Comparison of ENCODE assay signal across 8 cellular contexts in the genomic region with DNA sequence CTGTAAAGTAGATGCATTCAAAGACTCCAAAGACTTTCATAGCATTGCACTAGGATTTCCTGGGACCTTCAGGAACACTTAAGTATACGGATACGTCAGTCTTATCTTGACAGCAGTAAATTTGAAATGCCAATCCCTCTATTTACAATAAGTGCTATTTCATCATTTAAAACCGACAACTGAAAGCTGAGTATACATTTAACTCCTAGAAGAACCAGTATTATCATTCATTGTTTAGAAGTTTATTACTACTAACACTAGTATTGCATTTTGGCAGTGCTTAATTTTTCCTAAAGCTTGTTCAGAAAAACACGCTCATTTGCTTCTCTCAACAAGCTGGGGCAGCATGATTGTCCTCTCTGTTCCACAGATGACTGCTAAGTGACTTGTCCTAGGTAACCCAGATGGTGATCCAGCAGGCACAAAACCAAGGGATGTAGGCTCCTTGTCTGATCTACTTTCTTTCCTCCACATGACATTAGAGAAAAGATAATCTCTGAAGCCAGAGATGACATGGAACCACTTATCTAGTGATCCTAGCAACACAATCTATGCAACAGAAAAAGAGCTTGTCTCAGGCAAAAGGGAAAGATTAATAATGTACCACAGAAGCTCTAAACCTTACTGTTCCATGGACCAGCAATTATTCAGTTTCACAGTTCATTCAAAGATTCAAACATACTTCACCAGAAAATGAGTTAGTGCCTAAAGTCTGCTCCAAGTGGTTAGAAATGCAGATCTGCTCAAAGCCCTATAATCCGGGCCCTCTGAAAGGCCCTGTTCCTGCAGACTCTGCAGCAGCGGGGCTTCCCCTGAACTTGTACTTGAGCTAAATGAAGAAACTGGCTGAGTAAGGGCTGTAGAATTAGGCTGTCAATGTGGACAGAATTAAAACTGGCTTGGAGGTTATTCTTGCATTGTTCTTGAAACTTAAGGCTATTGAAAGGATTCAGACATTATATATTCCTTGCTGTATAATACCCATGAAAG. TPM values are rescaled to one million over a fixed set of nuclear protein-coding genes. Genes with fewer than 3 reads are reported as not detected.
A peak's percentile ranks its signal among the peaks of the same experiment; 100 is the strongest.
DNase-seq lines count a peak whose midpoint lies in the region; ATAC-seq and TF ChIP-seq lines count a peak whose summit lies in the region.

No MANE protein-coding gene starts in this region.

- H3K4me1 ChIP-seq in PC-9 (replicated peaks; ENCODE audit: insufficient read depth), result peaks cover 67% of the 10 kb centered on the region

- CTCF ChIA-PET in PC-9 (lab: Charles Lee), result interaction anchor here (0.6 to 0.7 kb wide), 2 partner anchors 28 to 104 kb away, joined by 3 read pairs; no protein-coding TSS in a partner anchor

- peak overlapping the region; percentile 78 for H3K4me3 ChIP-seq in PC-9

- H3K4me1 Mint-ChIP-seq in chondrocyte (ENCODE audit: low read depth) (peaks cover 77% of the 10 kb centered on the region), nephron progenitor cell (peaks cover 95% of the 10 kb centered on the region)

- H3F3A ChIP-seq in PC-9 (ENCODE audit: insufficient read depth, low read depth), result peaks cover 10% of the 10 kb centered on the region; the same call in 1 of the 2 replicates

- BruUV-seq in PC-9 (replicated peaks; lab: Mats Ljungman, UMichigan), result no TSS peak

- H3K27me3 Mint-ChIP-seq in chondrocyte (ENCODE audit: low read depth), result no peaks in the 10 kb centered on the region
- H3K27me3 Mint-ChIP-seq in nephron progenitor cell (ENCODE audit: low read depth, poor library complexity), result no peaks in the 10 kb centered on the region

- H3K9me3 Mint-ChIP-seq in chondrocyte (ENCODE audit: low read depth), result no peaks in the 10 kb centered on the region
- no peaks in the 10 kb centered on the region for H3K9me3 Mint-ChIP-seq in nephron progenitor cell

- H3K9me3 ChIP-seq in PC-9 (ENCODE audit: insufficient read depth, low read depth), result no peaks in the 10 kb centered on the region

- DNase-seq in GM03348 (ENCODE audit: low spot score) (peak; percentile 17), PC-9 (no peak), chondrocyte (ENCODE audit: low spot score) (no peak), nephron progenitor cell (no peak), A172 (ENCODE audit: low spot score) (no peak), mesenteric fat pad (ENCODE audit: low spot score) (no peak), NCI-H2029 treated with DMSO at 0.1 percent for 48 hours (lab: John Stamatoyannopoulos, UW) (no peak)

- H3K36me3 Mint-ChIP-seq in chondrocyte (ENCODE audit: low read depth), result peaks cover 2% of the 10 kb centered on the region
- peaks cover 13% of the 10 kb centered on the region for H3K36me3 Mint-ChIP-seq in nephron progenitor cell (ENCODE audit: low read depth)

- peak overlapping the region; percentile 70 for H3K27ac ChIP-seq in PC-9

- H2AFZ ChIP-seq in PC-9, result no peak overlapping the region

- POLR2A ChIA-PET in PC-9 (lab: Charles Lee; ENCODE audit: unreplicated experiment), result interaction anchor here (0.5 to 0.7 kb wide), 5 partner anchors 23 to 413 kb away, joined by 3 to 8 read pairs (median 3); no protein-coding TSS in a partner anchor

- ATAC-seq in GM21737 (IDR thresholded peaks at IDR 0.05; ENCODE audit: unreplicated experiment), result peak; percentile 30

- peaks cover 100% of the 10 kb centered on the region for H3K79me2 ChIP-seq in PC-9 (ENCODE audit: low read depth)

- H3K36me3 ChIP-seq in PC-9 (ENCODE audit: low read depth), result peaks cover 32% of the 10 kb centered on the region

- H4K20me1 ChIP-seq in PC-9 (ENCODE audit: insufficient read depth), result peaks cover 3% of the 10 kb centered on the region; the same call in 1 of the 2 replicates

- H3K4me2 ChIP-seq in PC-9, result peak overlapping the region; percentile 90

- peak overlapping the region; percentile 93 for H3K27ac Mint-ChIP-seq in chondrocyte (ENCODE audit: unreplicated experiment)
- no peak overlapping the region for H3K27ac Mint-ChIP-seq in nephron progenitor cell

- intact Hi-C loops in PC-9 (cut with micrococcal nuclease; ENCODE audit: unreplicated experiment), result no loop called here

- H3K4me3 Mint-ChIP-seq in chondrocyte (ENCODE audit: unreplicated experiment) (peak overlapping the region; percentile 97), nephron progenitor cell (peak overlapping the region; percentile 95)

- H3K27me3 ChIP-seq in PC-9 (ENCODE audit: insufficient read depth, low read depth), result no peaks in the 10 kb centered on the region

- H3K9me2 ChIP-seq in PC-9 (ENCODE audit: insufficient read depth), result no peaks in the 10 kb centered on the region

- no peak for TF ChIP-seq CTCF in PC-9 (conservative IDR thresholded peaks at IDR 0.05)
- no peak for TF ChIP-seq CTCF in chondrocyte (IDR thresholded peaks at IDR 0.05)
- no peak for TF ChIP-seq CTCF in nephron progenitor cell (IDR thresholded peaks at IDR 0.05)

RNA-seq across cellular contexts. Expression of a gene that starts 5.2 kb away (rescaled TPM):
- total RNA-seq in PC-9 (2021) (17.7 and 28.3 TPM in 2 replicates), chondrocyte (19.0 to 25.2 TPM (median 19.1 TPM) in 3 replicates), mesenteric fat pad (19.9 TPM)
- 2.1 TPM in 2 replicates for total RNA-seq in A172 (2014; rRNA removed; shearing (Covaris generic))

RNA-seq across cellular contexts. Expression of a gene that starts 51.9 kb away (rescaled TPM):
- total RNA-seq in PC-9 (2021) (18.6 and 19.9 TPM in 2 replicates), chondrocyte (20.3 to 23.6 TPM (median 21.3 TPM) in 3 replicates), mesenteric fat pad (29.0 TPM)
- total RNA-seq in A172 (2014; rRNA removed; shearing (Covaris generic)), result 9.9 and 32.3 TPM in 2 replicates

RNA-seq across cellular contexts. Expression of a gene that starts 52.0 kb away (rescaled TPM):
- total RNA-seq in PC-9 (2021) (12.4 and 13.5 TPM in 2 replicates), chondrocyte (13.0 to 13.6 TPM (median 13.0 TPM) in 3 replicates), mesenteric fat pad (7.5 TPM)
- 5.9 and 7.8 TPM in 2 replicates for total RNA-seq in A172 (2014; rRNA removed; shearing (Covaris generic))
